Comparison of ENCODE assay signal across 17 cellular contexts in genomic region chr2:171124512-171124911, GRCh38.
"Had no signal": no experiment of that assay in that cellular context is flagged by ENCODE, and none has a peak within 500 bp of the region (broad histone marks: within the 10 kb centered on the region; RNA-seq: fewer than 3 reads in every experiment).

No MANE protein-coding gene starts in this region.

- H3K9me3 ChIP-seq: suprapubic skin had no signal

- FAIRE-seq: colon had no signal

- H3K27me3 ChIP-seq: suprapubic skin had no signal

- H3K4me3 ChIP-seq: suprapubic skin had no signal

- ATAC-seq: activated CD8-positive, alpha-beta T cell treated with anti-CD3 and anti-CD28 coated beads for 36 hours; activated naive CD4-positive, alpha-beta T cell treated with anti-CD3 and anti-CD28 coated beads, Interleukin-2, amount 50 U/mL, for 72 hours; activated T-cell treated with anti-CD3 and anti-CD28 coated beads, Interleukin-2, amount 50 U/mL, for 72 hours; esophagus mucosa; sciatic nerve had no signal

- DNase-seq: activated B cell treated with CpG ODN at 0.5 μM for 24 hours; activated CD4-positive, alpha-beta T cell treated with anti-CD3 and anti-CD28 coated beads for 48 hours; activated CD8-positive, alpha-beta memory T cell treated with anti-CD3 and anti-CD28 coated beads, Interleukin-2, amount 50 U/mL, for 4 hours; activated CD8-positive, alpha-beta T cell treated with anti-CD3 and anti-CD28 coated beads for 36 hours; activated gamma-delta T cell; activated T-cell treated with anti-CD3 and anti-CD28 coated beads, Interleukin-2, amount 50 U/mL, for 72 hours; amniotic stem cell; caudate nucleus; glutamatergic neuron; kidney glomerular epithelial cell; T-helper 2 cell; trophoblast cell had no signal

- H3K36me3 ChIP-seq: suprapubic skin had no signal

- H3K27ac ChIP-seq: suprapubic skin had no signal
